30 cellular contexts compared by ENCODE assay signal in the genomic region with DNA sequence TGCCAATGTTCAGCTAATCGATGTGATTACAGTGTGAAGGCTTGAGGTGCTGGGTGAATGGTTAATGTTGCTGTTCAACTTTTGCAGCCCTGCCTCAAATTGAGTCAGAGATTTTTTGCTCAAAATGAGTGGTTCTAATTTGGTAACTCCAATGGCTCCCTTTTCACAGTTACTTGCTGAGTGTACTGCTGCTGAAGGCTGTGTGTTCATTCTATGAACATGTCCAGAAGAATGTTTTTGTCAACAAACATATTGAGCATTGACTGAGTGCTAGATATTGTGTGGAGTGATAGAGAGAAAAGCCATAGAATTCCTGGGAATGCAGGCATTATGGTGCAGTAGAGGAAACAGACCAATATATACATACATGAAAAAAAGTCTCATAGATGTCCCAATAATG.
"Had no signal": no experiment of that assay in that cellular context is flagged by ENCODE, and none has a peak within 500 bp of the region (broad histone marks: within the 10 kb centered on the region; RNA-seq: fewer than 3 reads in every experiment).

No MANE protein-coding gene starts in this region.

- H3K27me3 ChIP-seq: left lung, pancreas, suprapubic skin, tibial artery, upper lobe of right lung had no signal

- H3K9me3 Mint-ChIP-seq: immature natural killer cell; natural killer cell treated with Interleukin-12 subunit alpha and Interleukin-12 subunit beta and Interleukin-15 and Interleukin-18, amount 100 ng/mL, for 72 hours; stimulated activated naive B cell treated with anti-CD40 and anti-IgM and Interleukin-4, amounts not matched to agents 10 μg/mL and 1 μg/mL and 100 μg/mL, for 72 hours; stimulated activated naive CD8-positive, alpha-beta T cell treated with anti-CD3 and anti-CD28 coated beads, Interleukin-15, Interleukin-2, amounts not matched to agents 100 ng/mL and 50 ng/mL, for 24 hours had no signal

- H3K4me1 Mint-ChIP-seq: immature natural killer cell; naive thymus-derived CD4-positive, alpha-beta T cell; stimulated activated naive B cell treated with anti-CD40 and anti-IgM and Interleukin-4, amounts not matched to agents 10 μg/mL and 1 μg/mL and 100 μg/mL, for 72 hours had no signal

- H3K27ac Mint-ChIP-seq: immature natural killer cell; naive thymus-derived CD4-positive, alpha-beta T cell; natural killer cell treated with Interleukin-12 subunit alpha and Interleukin-12 subunit beta and Interleukin-15 and Interleukin-18, amount 100 ng/mL, for 72 hours; stimulated activated naive CD8-positive, alpha-beta T cell treated with anti-CD3 and anti-CD28 coated beads, Interleukin-15, Interleukin-2, amounts not matched to agents 100 ng/mL and 50 ng/mL, for 24 hours had no signal

- ATAC-seq: left colon; left lung; mucosa of descending colon; naive thymus-derived CD4-positive, alpha-beta T cell; natural killer cell treated with Interleukin-12 subunit alpha and Interleukin-12 subunit beta and Interleukin-15 and Interleukin-18, amount 100 ng/mL, for 72 hours; pancreas; right cardiac atrium; sciatic nerve; stimulated activated naive B cell treated with anti-CD40 and anti-IgM and Interleukin-4, amounts not matched to agents 10 μg/mL and 1 μg/mL and 100 μg/mL, for 72 hours; upper lobe of right lung had no signal

- H3K4me1 ChIP-seq: left lung, pancreas, prostate gland, suprapubic skin, tibial artery, upper lobe of right lung had no signal

- H3K36me3 Mint-ChIP-seq: immature natural killer cell; naive thymus-derived CD4-positive, alpha-beta T cell; natural killer cell treated with Interleukin-12 subunit alpha and Interleukin-12 subunit beta and Interleukin-15 and Interleukin-18, amount 100 ng/mL, for 72 hours; stimulated activated naive B cell treated with anti-CD40 and anti-IgM and Interleukin-4, amounts not matched to agents 10 μg/mL and 1 μg/mL and 100 μg/mL, for 72 hours had no signal

- H3K4me3 ChIP-seq: left lung, lung, mucosa of descending colon, pancreas, prostate gland, skin epidermis, suprapubic skin, thoracic aorta, tibial artery, upper lobe of right lung had no signal

- H3K9me3 ChIP-seq: left lung, mucosa of descending colon, pancreas, prostate gland, suprapubic skin, thoracic aorta, tibial artery, upper lobe of right lung had no signal

- H3K27me3 Mint-ChIP-seq: stimulated activated naive B cell treated with anti-CD40 and anti-IgM and Interleukin-4, amounts not matched to agents 10 μg/mL and 1 μg/mL and 100 μg/mL, for 72 hours had no signal

- H3K4me3 Mint-ChIP-seq: immature natural killer cell; naive thymus-derived CD4-positive, alpha-beta T cell; natural killer cell treated with Interleukin-12 subunit alpha and Interleukin-12 subunit beta and Interleukin-15 and Interleukin-18, amount 100 ng/mL, for 72 hours; stimulated activated naive B cell treated with anti-CD40 and anti-IgM and Interleukin-4, amounts not matched to agents 10 μg/mL and 1 μg/mL and 100 μg/mL, for 72 hours; stimulated activated naive CD8-positive, alpha-beta T cell treated with anti-CD3 and anti-CD28 coated beads, Interleukin-15, Interleukin-2, amounts not matched to agents 100 ng/mL and 50 ng/mL, for 24 hours had no signal

- FAIRE-seq: islet of Langerhans, kidney, pancreas, urothelium cell line had no signal

- H3K36me3 ChIP-seq: left lung, pancreas, prostate gland, suprapubic skin, thoracic aorta, tibial artery, upper lobe of right lung had no signal

- H3K27ac ChIP-seq: left lung, pancreas, prostate gland, skin epidermis, suprapubic skin, thoracic aorta, tibial artery, upper lobe of right lung had no signal

- DNase-seq: hypothalamus; immature natural killer cell; kidney; left colon; left lung; midbrain; mucosa of descending colon; naive thymus-derived CD4-positive, alpha-beta T cell; pancreas; posterior cingulate gyrus; retina; right cardiac atrium; stimulated activated CD4-positive, alpha-beta T cell treated with anti-CD3 and anti-CD28 coated beads, Interleukin-12 subunit alpha, Interleukin-12 subunit beta, amount 100 ng/mL, for 4 hours; stimulated activated CD4-positive, alpha-beta T cell treated with anti-CD3 and anti-CD28 coated beads, Interleukin-15, amount 100 ng/mL, for 24 hours; stimulated activated CD4-positive, alpha-beta T cell treated with anti-CD3 and anti-CD28 coated beads, Interleukin-2, amount 100 ng/mL, for 24 hours; stimulated activated CD4-positive, alpha-beta T cell treated with anti-CD3 and anti-CD28 coated beads, Interleukin-4, amount 100 ng/mL, for 1 hour; stimulated activated naive B cell treated with anti-CD40 and anti-IgM and Interleukin-4, amounts not matched to agents 10 μg/mL and 1 μg/mL and 100 μg/mL, for 72 hours; tibial artery; trophoblast cell; upper lobe of right lung had no signal
